In genomic region chr12:22544038-22544979, GRCh38 we compare ENCODE assay signal across 8 cellular contexts. TPM values are rescaled to one million over a fixed set of nuclear protein-coding genes. Genes with fewer than 3 reads are reported as not detected.
DNase-seq lines count a peak whose midpoint lies in the region; ATAC-seq lines count a peak whose summit lies in the region.

Gene C2CD5 (minus strand): TSS chr12:22544542. CDS start chr12:22544150, 392 bp downstream.

- POLR2A ChIA-PET in CD8-positive, alpha-beta memory T cell (lab: Charles Lee) = interaction anchor here (0.5 to 1.5 kb wide), 11 partner anchors 8 to 887 kb away, joined by 3 to 17 read pairs (median 3); partner anchors contain the start of genes ETNK1 and LDHB

- peak within 1 kb of the TSS; percentile 95 to 98 (median 96) for H3K4me3 Mint-ChIP-seq in CD8-positive, alpha-beta memory T cell

- no peaks in the 10 kb centered on the region for H3K9me3 ChIP-seq in CD8-positive, alpha-beta memory T cell (ENCODE audit: low read length)

- peaks cover 6 to 24% (median 6%) of the 10 kb centered on the region in 3 donors for H3K36me3 Mint-ChIP-seq in CD8-positive, alpha-beta memory T cell

- peak within 1 kb of the TSS; percentile 88 to 99 (median 96) for H3K27ac Mint-ChIP-seq in CD8-positive, alpha-beta memory T cell

- ATAC-seq in GM19452 (IDR thresholded peaks at IDR 0.05; ENCODE audit: unreplicated experiment) = peak; percentile 66

- peaks cover 27% of the 10 kb centered on the region for H3K4me1 ChIP-seq in CD8-positive, alpha-beta memory T cell (ENCODE audit: insufficient read depth, low read length)

- H3K4me1 Mint-ChIP-seq in CD8-positive, alpha-beta memory T cell = peaks cover 37 to 44% (median 40%) of the 10 kb centered on the region in 3 donors

- H3K27ac ChIP-seq in CD8-positive, alpha-beta memory T cell (ENCODE audit: low read depth, low read length) = peak within 1 kb of the TSS; percentile 84

- H3K9me3 Mint-ChIP-seq in CD8-positive, alpha-beta memory T cell = peaks cover 0 to 2% (median 0%) of the 10 kb centered on the region in 5 donors

- CTCF ChIA-PET in CD8-positive, alpha-beta memory T cell (lab: Charles Lee) = interaction anchor here (0.8 to 1.9 kb wide), 9 partner anchors 13 to 211 kb away, joined by 3 to 9 read pairs (median 3); partner anchors contain the start of gene ETNK1

- H3K4me3 ChIP-seq in CD8-positive, alpha-beta memory T cell (ENCODE audit: low read length) = peak within 1 kb of the TSS; percentile 96

- H3K27me3 ChIP-seq in CD8-positive, alpha-beta memory T cell (ENCODE audit: insufficient read depth, low read length, poor library complexity, severe bottlenecking) = no peaks in the 10 kb centered on the region

- H3K27me3 Mint-ChIP-seq in CD8-positive, alpha-beta memory T cell = peaks cover 7 to 9% of the 10 kb centered on the region in 2 donors

- H3K36me3 ChIP-seq in CD8-positive, alpha-beta memory T cell (ENCODE audit: insufficient read depth, low read length) = no peaks in the 10 kb centered on the region

- peak; percentile 89 to 96 (median 94) for DNase-seq in CD8-positive, alpha-beta memory T cell
- DNase-seq in HK-2 (ENCODE audit: unreplicated experiment) = peak; percentile 97
- peak; percentile 94 for DNase-seq in NCI-H82 treated with DMSO at 0.1 percent for 48 hours (lab: John Stamatoyannopoulos, UW; ENCODE audit: unreplicated experiment)
- peak; percentile 90 to 93 for DNase-seq in activated CD8-positive, alpha-beta memory T cell treated with anti-CD3 and anti-CD28 coated beads for 1 hour (ENCODE audit: extremely low read depth in 1 of 2, low read depth in 1 of 2)
- peak; percentile 87 for DNase-seq in effector CD8-positive, alpha-beta T cell (lab: John Stamatoyannopoulos, UW)
- DNase-seq in lung microvascular endothelial cell (ENCODE audit: low read depth in 2 of 2) = peak; percentile 98 to 99
- peak; percentile 90 to 94 (median 91) for DNase-seq in stimulated activated CD4-positive, alpha-beta T cell treated with anti-CD3 and anti-CD28 coated beads, TNF-alpha, amount 100 ng/mL, for 48 hours (ENCODE audit: low read depth in 3 of 3)

RNA-seq across cellular contexts. Expression of gene C2CD5, which starts in this region (rescaled TPM):
- total RNA-seq in CD8-positive, alpha-beta memory T cell = 10 to 100 TPM; 25.3 to 26.2 TPM
- polyA plus RNA-seq in CD8-positive, alpha-beta memory T cell = 17.9 TPM
- 11.1 and 12.0 TPM in 2 replicates for total RNA-seq in lung microvascular endothelial cell

Comparison
In these comparisons a context has a peak if more than half of its experiments do, and no peak if none do; other contexts are left out.
1. Peak in every context shown above with its lines: DNase-seq, ATAC-seq, H3K4me3 ChIP-seq and H3K27ac ChIP-seq.